ENCODE assay signal across 8 cellular contexts in genomic region chr3:97820780-97821179, GRCh38. TPM values are rescaled to one million over a fixed set of nuclear protein-coding genes. Genes with fewer than 3 reads are reported as not detected.
A peak's percentile ranks its signal among the peaks of the same experiment; 100 is the strongest.
DNase-seq lines count a peak whose midpoint lies in the region; ATAC-seq and TF ChIP-seq lines count a peak whose summit lies in the region.

No MANE protein-coding gene starts in this region.

- H3K4me3 Mint-ChIP-seq in endothelial cell (ENCODE audit: unreplicated experiment): peak overlapping the region; percentile 92

- POLR2A ChIA-PET in Panc1 (lab: Charles Lee): interaction anchor here (0.8 kb wide), 1 partner anchor 43 kb away, joined by 4 read pairs; no protein-coding TSS in a partner anchor

- H3K9me3 Mint-ChIP-seq in endothelial cell (ENCODE audit: unreplicated experiment): no peaks in the 10 kb centered on the region

- peaks cover 23% of the 10 kb centered on the region for H3K4me1 Mint-ChIP-seq in endothelial cell (ENCODE audit: unreplicated experiment)

- no peak overlapping the region for H3K27ac Mint-ChIP-seq in endothelial cell (ENCODE audit: unreplicated experiment)

- intact Hi-C loops in Panc1 (cut with micrococcal nuclease; ENCODE audit: unreplicated experiment): loop anchor here (10.0 kb wide), 1 partner anchor 94 kb away; no protein-coding TSS in a partner anchor
- intact Hi-C loops in posterior cingulate gyrus (cut with DNase I): loop anchor here (5.0 kb wide), 1 partner anchor 152 kb away; the partner anchor contains the start of gene RIOX2

- DNase-seq in Panc1 (ENCODE audit: low read depth, low spot score) (no peak), endothelial cell (ENCODE audit: low spot score) (no peak), retina (peak; percentile 15), H7 (no peak), foreskin keratinocyte (no peak), posterior cingulate gyrus (no peak)

- BruUV-seq in Panc1 (replicated peaks; lab: Mats Ljungman, UMichigan): no TSS peak

- no peak for ATAC-seq in Panc1
- no peak for ATAC-seq in activated CD4-positive, CD25-positive, alpha-beta regulatory T cell treated with anti-CD3 and anti-CD28 coated beads, Interleukin-2, amount 50 U/mL, for 24 hours
- no peak for ATAC-seq in foreskin keratinocyte

- TF ChIP-seq CTCF in Panc1 (IDR thresholded peaks at IDR 0.05) (no peak), endothelial cell (IDR thresholded peaks at IDR 0.05; ENCODE audit: unreplicated experiment) (no peak), foreskin keratinocyte (conservative IDR thresholded peaks at IDR 0.05) (no peak)

- 0 out of 2 replicates have a peak, but pooled peaks cover 4% of the 10 kb centered on the region for H3K4me1 ChIP-seq in ES-I3 (ENCODE audit: insufficient read depth, low read length)
- H3K4me1 ChIP-seq in Panc1 (ENCODE audit: control insufficient read depth, insufficient read depth, low read length): peaks cover 19% of the 10 kb centered on the region
- H3K4me1 ChIP-seq in foreskin keratinocyte: no peaks in the 10 kb centered on the region

- H3K36me3 ChIP-seq in ES-I3 (ENCODE audit: insufficient read depth, low read length) (no peaks in the 10 kb centered on the region), Panc1 (ENCODE audit: control insufficient read depth, insufficient read depth, low read length) (no peaks in the 10 kb centered on the region; the same call in 1 of the 2 replicates), H7 (replicated peaks; ENCODE audit: control insufficient read depth, insufficient read depth, low read length) (no peaks in the 10 kb centered on the region)

- H3K27me3 ChIP-seq in Panc1 (ENCODE audit: control insufficient read depth, insufficient read depth, low read length) (peaks cover 20% of the 10 kb centered on the region), H7 (ENCODE audit: control insufficient read depth, insufficient read depth, low read length) (peaks cover 33% of the 10 kb centered on the region), foreskin keratinocyte (no peaks in the 10 kb centered on the region)

- peaks cover 4% of the 10 kb centered on the region for H3K36me3 Mint-ChIP-seq in endothelial cell (ENCODE audit: low read depth, unreplicated experiment)

- in situ Hi-C loops in Panc1 (cut with HindIII; ENCODE audit: low pct_unique_long_range_greater_than_20kb, low sequenced_read_pairs): no loop called here

- H3K4me3 ChIP-seq in Panc1 (ENCODE audit: low read depth in 2 of 2, low read length in 2 of 2) (peak overlapping the region; percentile 88 to 93), H7 (ENCODE audit: insufficient read depth, low read depth, low read length) (no peak overlapping the region; the same call in 1 of the 2 replicates)

- peaks cover 17% of the 10 kb centered on the region for H3K27me3 Mint-ChIP-seq in endothelial cell (ENCODE audit: unreplicated experiment)

- no peaks in the 10 kb centered on the region for H3K9me3 ChIP-seq in ES-I3 (ENCODE audit: control insufficient read depth, insufficient read depth, low read length)
- no peaks in the 10 kb centered on the region for H3K9me3 ChIP-seq in Panc1 (ENCODE audit: control insufficient read depth, insufficient read depth, low read depth, low read length)

- peak overlapping the region; percentile 93; the same call in 1 of the 2 replicates for H3K9ac ChIP-seq in ES-I3 (ENCODE audit: low read depth, low read length)

- CTCF ChIA-PET in Panc1 (lab: Charles Lee): interaction anchor here (0.6 kb wide), 2 partner anchors 71 to 95 kb away, joined by 3 to 7 read pairs; no protein-coding TSS in a partner anchor

- H3K27ac ChIP-seq in Panc1 (ENCODE audit: low read length) (no peak overlapping the region), foreskin keratinocyte (no peak overlapping the region)

RNA-seq across cellular contexts. Expression of gene CRYBG3, which starts 1.0 kb away (rescaled TPM):
- total RNA-seq in Panc1 (2021; ENCODE audit: unreplicated experiment): 24.6 TPM
- polyA plus RNA-seq in Panc1 (2012; ENCODE audit: insufficient read length): 5.9 TPM
- 18.5 TPM for total RNA-seq in endothelial cell (ENCODE audit: unreplicated experiment)
- total RNA-seq in H7 (2014; rRNA removed; shearing (Covaris generic)): 3.7 and 5.7 TPM in 2 replicates
- total RNA-seq in foreskin keratinocyte: 13.8 and 14.2 TPM in 2 replicates
- 1.4 and 2.2 TPM in 2 replicates for polyA plus RNA-seq in foreskin keratinocyte

RNA-seq across cellular contexts. Expression of gene ARL6, which starts 56.2 kb away (rescaled TPM):
- total RNA-seq in Panc1 (2021; ENCODE audit: unreplicated experiment): 8.8 TPM
- polyA plus RNA-seq in Panc1 (2012; ENCODE audit: insufficient read length): 6.9 TPM
- 8.5 TPM for total RNA-seq in endothelial cell (ENCODE audit: unreplicated experiment)
- total RNA-seq in H7 (2014; rRNA removed; shearing (Covaris generic)): 3.6 and 5.2 TPM in 2 replicates
- 6.6 and 7.9 TPM in 2 replicates for total RNA-seq in foreskin keratinocyte
- 3.3 and 4.8 TPM in 2 replicates for polyA plus RNA-seq in foreskin keratinocyte
